Comparison of ENCODE assay signal across 20 cellular contexts in the genomic region with DNA sequence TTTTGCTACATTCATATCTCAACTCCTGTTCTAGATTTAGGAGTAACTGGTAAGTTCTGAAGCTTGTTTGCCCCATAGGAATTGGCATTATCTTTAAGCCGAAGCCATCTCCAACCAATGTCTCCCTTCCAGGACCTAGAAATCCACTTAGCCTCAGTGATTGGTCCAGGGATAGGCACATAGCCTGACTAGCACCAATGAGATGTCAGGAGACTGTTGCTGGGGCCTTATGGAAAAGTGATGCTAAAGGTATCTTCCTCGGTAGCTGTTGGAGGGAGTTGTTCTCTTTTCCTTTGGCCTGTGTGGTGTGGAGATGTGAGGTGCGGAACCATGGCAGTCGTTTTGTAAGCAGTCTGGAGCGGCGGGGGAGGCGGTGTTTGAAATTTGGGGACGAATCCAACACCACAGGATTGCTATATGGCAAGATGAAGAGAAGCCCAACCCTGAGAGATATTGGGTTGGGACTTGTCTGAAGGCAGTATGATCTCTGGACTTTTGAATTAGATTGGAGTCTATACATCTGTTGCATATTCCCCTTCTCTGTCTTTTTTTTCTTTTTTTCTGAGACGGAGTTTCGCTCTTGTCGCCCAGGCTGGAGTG.
DNase-seq lines count a peak whose midpoint lies in the region; ATAC-seq and TF ChIP-seq lines count a peak whose summit lies in the region.
"Had no signal": no experiment of that assay in that cellular context is flagged by ENCODE, and none has a peak within 500 bp of the region (broad histone marks: within the 10 kb centered on the region; RNA-seq: fewer than 3 reads in every experiment).

No MANE protein-coding gene starts in this region.

- H3K56ac ChIP-seq in IMR-90 (ENCODE audit: extremely low read depth, insufficient read depth, low read length) = no peak overlapping the region

- peak; percentile 6 for DNase-seq in NCI-H2196 (lab: John Stamatoyannopoulos, UW; ENCODE audit: unreplicated experiment)
- DNase-seq in NCI-H2196 treated with DMSO at 0.1 percent for 48 hours (lab: John Stamatoyannopoulos, UW; ENCODE audit: unreplicated experiment) = no peak
- DNase-seq in IMR-90 = no peak
- DNase-seq in SW480 (ENCODE audit: low spot score) = peak; percentile 34
- peak; percentile 23 for DNase-seq in iris pigment epithelial cell (ENCODE audit: low read depth)
- DNase-seq in sigmoid colon = no peak
- DNase-seq in right atrium auricular region (ENCODE audit: low spot score) = no peak
- DNase-seq: activated CD4-positive, alpha-beta T cell treated with anti-CD3 and anti-CD28 coated beads for 36 hours; activated CD8-positive, alpha-beta memory T cell treated with anti-CD3 and anti-CD28 coated beads for 24 hours; activated naive CD4-positive, alpha-beta T cell treated with Interleukin-2 at 50 U/mL for 16 hours; activated T-cell treated with anti-CD3 and anti-CD28 coated beads, Interleukin-2, amount 50 U/mL, for 4 hours; amniotic stem cell; COR-L47; heart left ventricle; NCI-H187 had no signal

- H2BK5ac ChIP-seq in IMR-90 (ENCODE audit: low read depth, low read length, poor library complexity, severe bottlenecking) = no peak overlapping the region

- POLR2A ChIA-PET in IMR-90 (lab: Charles Lee; ENCODE audit: unreplicated experiment) = no interaction called here

- H3K36me3 ChIP-seq in IMR-90 (ENCODE audit: control insufficient read depth, insufficient read depth, low read length) (no peaks in the 10 kb centered on the region), sigmoid colon (no peaks in the 10 kb centered on the region), right atrium auricular region (no peaks in the 10 kb centered on the region)
- H3K36me3 ChIP-seq: cardiac muscle cell, heart left ventricle had no signal

- no peak overlapping the region for H3K4me2 ChIP-seq in IMR-90 (ENCODE audit: low read depth, low read length)

- TF ChIP-seq RAD21 in IMR-90 (IDR thresholded peaks at IDR 0.05; ENCODE audit: low read length) = no peak

- intact Hi-C loops in IMR-90 (cut with micrococcal nuclease) = no loop called here
- intact Hi-C loops in sigmoid colon (cut with DNase I) = no loop called here

- no TSS peak for BruUV-seq in IMR-90 (replicated peaks; lab: Mats Ljungman, UMichigan)

- H3K9me1 ChIP-seq in IMR-90 (ENCODE audit: insufficient read depth, low read length) = no peaks in the 10 kb centered on the region

- TF ChIP-seq EP300 in sigmoid colon (IDR thresholded peaks at IDR 0.05) = no peak

- in situ Hi-C loops in IMR-90 (cut with MboI; ENCODE audit: low sequenced_read_pairs) = no loop called here

- no peaks in the 10 kb centered on the region; the same call in 1 of the 2 replicates for H4K20me1 ChIP-seq in IMR-90 (ENCODE audit: insufficient read depth, low read length)

- H2AK9ac ChIP-seq in IMR-90 (replicated peaks; ENCODE audit: low read depth, low read length, poor library complexity) = no peak overlapping the region

- H3K4ac ChIP-seq in IMR-90 (ENCODE audit: low read depth, low read length) = no peak overlapping the region

- H3K27me3 ChIP-seq in IMR-90 (ENCODE audit: control insufficient read depth, insufficient read depth, low read length) (peaks cover 20% of the 10 kb centered on the region), sigmoid colon (no peaks in the 10 kb centered on the region), right atrium auricular region (no peaks in the 10 kb centered on the region)
- H3K27me3 ChIP-seq: cardiac muscle cell had no signal

- H3K79me1 ChIP-seq in IMR-90 (ENCODE audit: low read depth in 1 of 2, low read length in 2 of 2) = no peaks in the 10 kb centered on the region

- H3K27ac ChIP-seq in IMR-90 (ENCODE audit: insufficient read depth, low read length) (no peak overlapping the region), sigmoid colon (peak overlapping the region in 1 of 4 donors; percentile 59), right atrium auricular region (no peak overlapping the region)
- H3K27ac ChIP-seq: cardiac muscle cell, heart left ventricle, parathyroid adenoma had no signal

- H4K5ac ChIP-seq in IMR-90 (ENCODE audit: low read depth, low read length) = no peak overlapping the region

- no peak overlapping the region for H4K91ac ChIP-seq in IMR-90 (ENCODE audit: insufficient read depth, low read depth, low read length)

- H3K9ac ChIP-seq in IMR-90 (ENCODE audit: low read depth, low read length) = no peak overlapping the region
- H3K9ac ChIP-seq: KMS-11, parathyroid adenoma had no signal

- no peak overlapping the region for H2AFZ ChIP-seq in IMR-90 (replicated peaks; ENCODE audit: low read length, poor library complexity)
- H2AFZ ChIP-seq: parathyroid adenoma had no signal

- no peaks in the 10 kb centered on the region for H3K9me3 ChIP-seq in IMR-90 (ENCODE audit: control insufficient read depth, insufficient read depth, low read length)
- no peaks in the 10 kb centered on the region for H3K9me3 ChIP-seq in sigmoid colon
- no peaks in the 10 kb centered on the region for H3K9me3 ChIP-seq in right atrium auricular region
- H3K9me3 ChIP-seq: heart left ventricle had no signal

- H2AK5ac ChIP-seq in IMR-90 (ENCODE audit: low read depth, low read length) = no peak overlapping the region

- ATAC-seq in IMR-90 (ENCODE audit: low read depth) (no peak), GM19324 (IDR thresholded peaks at IDR 0.05; ENCODE audit: low FRiP score, unreplicated experiment) (no peak)
- ATAC-seq: activated CD4-positive, alpha-beta T cell treated with anti-CD3 and anti-CD28 coated beads for 36 hours; left lobe of liver had no signal

- H2BK20ac ChIP-seq in IMR-90 (ENCODE audit: low read depth, low read length) = no peak overlapping the region

- H2BK120ac ChIP-seq in IMR-90 (ENCODE audit: low read depth, low read length) = no peak overlapping the region

- no peak overlapping the region for H3K23ac ChIP-seq in IMR-90 (ENCODE audit: low read depth, low read length)

- peaks cover 2% of the 10 kb centered on the region; the same call in 1 of the 2 replicates for H3K4me1 ChIP-seq in IMR-90 (ENCODE audit: control insufficient read depth, insufficient read depth, low read length)
- peaks cover 0 to 26% (median 16%) of the 10 kb centered on the region in 4 donors for H3K4me1 ChIP-seq in sigmoid colon
- H3K4me1 ChIP-seq in right atrium auricular region = no peaks in the 10 kb centered on the region

- no CpG with 5 or more reads among the region's 11 CpGs for WGBS in IMR-90 (ENCODE audit: extremely low coverage in 2 of 2, insufficient read length in 1 of 2), 2 experiments
- 92 to 94% methylated on average over 11 of the region's 11 CpGs for WGBS in sigmoid colon, 2 donors

- dilution Hi-C loops in IMR-90 (cut with HindIII; ENCODE audit: low sequenced_read_pairs, unreplicated experiment) = no loop called here

- CTCF ChIA-PET in IMR-90 (lab: Yijun Ruan, JAX) = no interaction called here

- H3K14ac ChIP-seq in IMR-90 (replicated peaks; ENCODE audit: low read depth, low read length) = no peak overlapping the region

- no peak for TF ChIP-seq CTCF in IMR-90 (conservative IDR thresholded peaks at IDR 0.05; ENCODE audit: low read depth, low read length)
- no peak for TF ChIP-seq CTCF in sigmoid colon (IDR thresholded peaks at IDR 0.05)
- TF ChIP-seq CTCF in right atrium auricular region (IDR thresholded peaks at IDR 0.05) = no peak

- no peak overlapping the region for H3K4me3 ChIP-seq in IMR-90 (ENCODE audit: insufficient read depth, low read depth, low read length)
- H3K4me3 ChIP-seq in sigmoid colon = no peak overlapping the region
- no peak overlapping the region for H3K4me3 ChIP-seq in right atrium auricular region
- H3K4me3 ChIP-seq: cardiac muscle cell, heart left ventricle had no signal

- no peak for TF ChIP-seq POLR2A in IMR-90 (IDR thresholded peaks at IDR 0.05; ENCODE audit: low read depth, low read length)
- TF ChIP-seq POLR2A in sigmoid colon (IDR thresholded peaks at IDR 0.05) = no peak

- H3K18ac ChIP-seq in IMR-90 (ENCODE audit: low read depth, low read length) = no peak overlapping the region

- no peak overlapping the region for H2BK15ac ChIP-seq in IMR-90 (ENCODE audit: low read depth, low read length)

- H4K8ac ChIP-seq in IMR-90 (ENCODE audit: low read depth in 2 of 2, low read length in 2 of 2) = no peak overlapping the region

TF ChIP-seq in IMR-90, 13 proteins besides CTCF, POLR2A, EP300 and RAD21:
- TF ChIP-seq MXI1 (IDR thresholded peaks at IDR 0.05; ENCODE audit: borderline replicate concordance, low read depth, low read length) (no peak), RFX5 (IDR thresholded peaks at IDR 0.05; ENCODE audit: low read depth, low read length) (peak; percentile 74)

Comparison
In these comparisons a context has a peak if more than half of its experiments do, and no peak if none do; other contexts are left out.
1. DNase-seq: peak in NCI-H2196 (single experiment), SW480 (single experiment) and iris pigment epithelial cell (single experiment); none in NCI-H2196 treated with DMSO at 0.1 percent for 48 hours (single experiment), IMR-90 (single experiment), sigmoid colon (single experiment) and right atrium auricular region (single experiment).